ENCODE assay signal across 1 cellular context in the genomic region with DNA sequence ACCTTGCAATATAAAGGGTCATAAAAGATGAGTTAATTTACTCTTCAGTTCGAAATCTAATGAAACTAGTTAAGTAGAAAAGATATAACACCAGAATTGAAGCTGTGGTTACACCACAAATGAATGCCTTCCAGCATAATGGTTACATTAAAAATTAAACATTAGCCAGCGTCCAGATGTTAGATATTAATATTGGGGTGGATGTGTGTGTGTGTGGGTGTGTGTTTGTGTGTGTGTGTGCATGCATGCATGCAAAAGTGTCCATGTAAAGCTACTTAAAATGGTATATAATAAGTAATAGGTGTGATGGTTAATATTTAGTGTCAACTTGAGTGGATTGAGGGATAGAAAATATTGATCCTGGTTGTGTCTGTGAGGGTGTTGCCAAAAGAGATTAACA.
TF ChIP-seq lines count a peak whose summit lies in the region.

No MANE protein-coding gene starts in this region.

TF ChIP-seq in GM12878, 131 proteins besides CTCF, POLR2A, EP300 and RAD21 (continued from another document):
- TF ChIP-seq ZBTB40 (IDR thresholded peaks at IDR 0.05; ENCODE audit: borderline replicate concordance) (no peak), BCL11A (IDR thresholded peaks at IDR 0.05; ENCODE audit: low read depth, low read length) (0 out of 2 replicates have a peak, but pooled peaks have one; percentile 30), ZNF207 (IDR thresholded peaks at IDR 0.05; ENCODE audit: borderline replicate concordance) (no peak), IRF5 (IDR thresholded peaks at IDR 0.05; ENCODE audit: borderline replicate concordance) (no peak), MEF2B (IDR thresholded peaks at IDR 0.05; ENCODE audit: partially characterized antibody, poor library complexity, severe bottlenecking) (peak; percentile 13)
- TF ChIP-seq, protein P1, sequence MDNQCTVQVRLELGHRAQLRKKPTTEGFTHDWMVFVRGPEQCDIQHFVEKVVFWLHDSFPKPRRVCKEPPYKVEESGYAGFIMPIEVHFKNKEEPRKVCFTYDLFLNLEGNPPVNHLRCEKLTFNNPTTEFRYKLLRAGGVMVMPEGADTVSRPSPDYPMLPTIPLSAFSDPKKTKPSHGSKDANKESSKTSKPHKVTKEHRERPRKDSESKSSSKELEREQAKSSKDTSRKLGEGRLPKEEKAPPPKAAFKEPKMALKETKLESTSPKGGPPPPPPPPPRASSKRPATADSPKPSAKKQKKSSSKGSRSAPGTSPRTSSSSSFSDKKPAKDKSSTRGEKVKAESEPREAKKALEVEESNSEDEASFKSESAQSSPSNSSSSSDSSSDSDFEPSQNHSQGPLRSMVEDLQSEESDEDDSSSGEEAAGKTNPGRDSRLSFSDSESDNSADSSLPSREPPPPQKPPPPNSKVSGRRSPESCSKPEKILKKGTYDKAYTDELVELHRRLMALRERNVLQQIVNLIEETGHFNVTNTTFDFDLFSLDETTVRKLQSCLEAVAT (IDR thresholded peaks at IDR 0.05), result 0 out of 2 replicates have a peak, but pooled peaks have one; percentile 30
